31 cellular contexts compared by ENCODE assay signal in the genomic region with DNA sequence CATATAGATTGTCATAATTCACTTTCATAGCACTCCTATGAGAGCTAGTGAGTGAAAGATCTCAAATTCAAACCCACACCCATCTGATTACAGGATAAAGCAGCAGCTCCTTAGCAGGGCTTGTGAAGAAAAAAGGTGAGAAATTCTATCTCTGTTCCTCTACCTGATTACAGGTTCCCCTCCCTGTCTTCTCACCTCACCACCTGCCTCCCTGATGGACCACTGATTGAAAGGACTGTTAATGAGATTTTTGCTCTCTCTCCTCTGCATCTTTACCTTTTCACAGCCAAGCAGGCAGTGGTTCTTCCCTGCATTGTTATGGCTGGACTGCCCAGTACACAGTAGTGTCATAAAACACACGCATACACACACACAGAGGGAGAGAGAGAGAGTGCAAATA.
"Had no signal": no experiment of that assay in that cellular context is flagged by ENCODE, and none has a peak within 500 bp of the region (broad histone marks: within the 10 kb centered on the region; RNA-seq: fewer than 3 reads in every experiment).

No MANE protein-coding gene starts in this region.

- H3K4me3 ChIP-seq: adrenal gland, body of pancreas, breast epithelium had no signal

- H3K4me1 ChIP-seq: adrenal gland, body of pancreas, breast epithelium had no signal

- H3K36me3 ChIP-seq: adrenal gland, brain microvascular endothelial cell, breast epithelium had no signal

- DNase-seq: activated B cell treated with CpG ODN at 0.5 μM for 24 hours; activated CD4-positive, alpha-beta memory T cell treated with anti-CD3 and anti-CD28 coated beads for 36 hours; activated CD4-positive, alpha-beta T cell treated with anti-CD3 and anti-CD28 coated beads for 4 hours; activated CD4-positive, alpha-beta T cell treated with anti-CD3 and anti-CD28 coated beads, Interleukin-2, amount 10 ng/mL, durations not matched to agents 24 days and 14 days; activated CD4-positive, alpha-beta T cell treated with anti-CD3 and anti-CD28 coated beads, Interleukin-2, amount 50 U/mL, for 1 hour; activated CD4-positive, alpha-beta T cell treated with anti-CD3 and anti-CD28 coated beads, Interleukin-2, amount 50 U/mL, for 4 hours; activated CD4-positive, CD25-positive, alpha-beta regulatory T cell treated with anti-CD3 and anti-CD28 coated beads, Interleukin-2, amount 50 U/mL, for 72 hours; activated CD8-positive, alpha-beta memory T cell treated with anti-CD3 and anti-CD28 coated beads, Interleukin-2, amount 50 U/mL, for 4 hours; activated CD8-positive, alpha-beta T cell treated with anti-CD3 and anti-CD28 coated beads for 36 hours; activated effector memory CD4-positive, alpha-beta T cell treated with anti-CD3 and anti-CD28 coated beads, Interleukin-2, amount 50 U/mL, for 16 hours; activated gamma-delta T cell treated with Interleukin-2 at 50 U/mL for 16 hours; activated naive CD4-positive, alpha-beta T cell; activated naive CD4-positive, alpha-beta T cell treated with anti-CD3 and anti-CD28 coated beads for 36 hours; activated naive CD4-positive, alpha-beta T cell treated with anti-CD3 and anti-CD28 coated beads, Interleukin-2, amount 50 U/mL, for 16 hours; activated naive CD8-positive, alpha-beta T cell treated with anti-CD3 and anti-CD28 coated beads for 36 hours; activated T-cell treated with anti-CD3 and anti-CD28 coated beads for 4 hours; activated T-cell treated with anti-CD3 and anti-CD28 coated beads, Interleukin-2, amount 50 U/mL, for 1 hour; activated T-cell treated with anti-CD3 and anti-CD28 coated beads, Interleukin-2, amount 50 U/mL, for 4 hours; activated T-cell treated with anti-CD3 and anti-CD28 coated beads, Interleukin-2, amount 50 U/mL, for 72 hours; adrenal gland; amniotic stem cell; aorta; body of pancreas; brain microvascular endothelial cell; central memory CD4-positive, alpha-beta T cell; T-helper 2 cell; T-helper 9 cell had no signal

- H3K9me3 ChIP-seq: adrenal gland, body of pancreas, breast epithelium had no signal

- H3K27ac ChIP-seq: adrenal gland, body of pancreas, brain microvascular endothelial cell, breast epithelium, VCaP had no signal

- ATAC-seq: activated CD8-positive, alpha-beta T cell treated with anti-CD3 and anti-CD28 coated beads for 36 hours; activated naive CD4-positive, alpha-beta T cell treated with anti-CD3 and anti-CD28 coated beads, Interleukin-2, amount 50 U/mL, for 72 hours; activated T-cell treated with anti-CD3 and anti-CD28 coated beads, Interleukin-2, amount 50 U/mL, for 4 hours; activated T-cell treated with anti-CD3 and anti-CD28 coated beads, Interleukin-2, amount 50 U/mL, for 72 hours; activated T-helper 17 cell treated with anti-CD3 and anti-CD28 coated beads, Interleukin-2, amount 50 U/mL, for 72 hours; body of pancreas had no signal

- H3K27me3 ChIP-seq: adrenal gland, body of pancreas, brain microvascular endothelial cell, breast epithelium had no signal
